Comparison of ENCODE assay signal across 30 cellular contexts in the genomic region with DNA sequence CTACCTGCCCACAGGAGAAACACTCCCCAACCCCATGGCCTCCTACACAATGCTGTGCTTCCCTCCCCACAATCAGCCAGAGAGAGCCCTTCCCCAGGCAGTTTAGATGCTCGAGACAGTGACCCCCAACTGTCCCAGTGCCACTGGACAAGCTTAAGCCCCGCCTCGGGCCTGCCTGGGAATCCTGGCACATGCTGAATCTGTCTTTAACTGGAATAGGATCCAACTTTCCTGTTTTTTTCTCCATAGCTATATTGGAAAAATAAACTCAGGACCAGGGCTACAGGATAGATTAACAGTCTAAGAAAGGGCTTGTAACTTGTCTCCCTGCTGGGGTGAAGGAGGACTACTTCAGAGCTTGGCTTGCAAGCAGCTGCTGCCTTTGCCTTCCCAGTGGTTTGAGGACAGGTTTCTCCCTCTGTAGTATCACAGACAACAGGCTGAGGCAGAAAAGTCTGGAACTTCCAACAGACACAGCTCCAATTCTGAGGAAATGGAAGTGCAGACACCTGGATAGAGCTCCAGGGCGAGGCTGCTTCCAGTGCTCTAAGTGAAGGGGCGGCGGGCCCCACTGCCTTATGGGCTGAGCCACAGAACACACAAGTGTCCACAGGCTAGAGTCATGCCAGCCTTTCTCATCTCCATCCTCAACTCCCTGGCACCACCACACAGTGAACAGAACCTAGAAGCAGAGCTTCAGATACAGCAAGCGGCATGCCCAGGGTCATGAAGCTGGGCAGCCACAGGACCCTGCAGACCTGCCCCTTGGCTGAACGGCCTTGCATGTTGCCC.
"Had no signal": no experiment of that assay in that cellular context is flagged by ENCODE, and none has a peak within 500 bp of the region (broad histone marks: within the 10 kb centered on the region; RNA-seq: fewer than 3 reads in every experiment).

No MANE protein-coding gene starts in this region.

- H3K27ac Mint-ChIP-seq: mesothelial cell of epicardium; naive B cell; natural killer cell; nephron progenitor cell; neural progenitor cell; stimulated activated memory B cell treated with anti-CD40 and anti-IgM and Interleukin-4, amounts not matched to agents 10 μg/mL and 1 μg/mL and 100 μg/mL, for 72 hours had no signal

- H3K36me3 ChIP-seq: left lung, neural progenitor cell, neutrophil, ovary, prostate gland, suprapubic skin, thoracic aorta, tibial artery, upper lobe of right lung had no signal

- H3K27ac ChIP-seq: left lung, neural progenitor cell, neutrophil, ovary, prostate gland, skin epidermis, suprapubic skin, thoracic aorta, tibial artery, upper lobe of right lung had no signal

- H3K4me3 ChIP-seq: left lung, lung, neural progenitor cell, ovary, prostate gland, skin epidermis, suprapubic skin, thoracic aorta, tibial artery, upper lobe of right lung had no signal

- H3K9me3 ChIP-seq: ovary, prostate gland, thoracic aorta, upper lobe of right lung had no signal

- H3K27me3 Mint-ChIP-seq: naive B cell; stimulated activated memory B cell treated with anti-CD40 and anti-IgM and Interleukin-4, amounts not matched to agents 10 μg/mL and 1 μg/mL and 100 μg/mL, for 72 hours had no signal

- ATAC-seq: left colon, left lung, natural killer cell, right cardiac atrium, sciatic nerve, upper lobe of right lung had no signal

- H3K4me1 Mint-ChIP-seq: mesothelial cell of epicardium; natural killer cell; nephron progenitor cell; neural progenitor cell; stimulated activated memory B cell treated with anti-CD40 and anti-IgM and Interleukin-4, amounts not matched to agents 10 μg/mL and 1 μg/mL and 100 μg/mL, for 72 hours had no signal

- H3K4me1 ChIP-seq: left lung, neural progenitor cell, prostate gland, suprapubic skin, tibial artery, upper lobe of right lung had no signal

- H3K36me3 Mint-ChIP-seq: natural killer cell; neural progenitor cell; stimulated activated memory B cell treated with anti-CD40 and anti-IgM and Interleukin-4, amounts not matched to agents 10 μg/mL and 1 μg/mL and 100 μg/mL, for 72 hours had no signal

- DNase-seq: head of caudate nucleus; hypothalamus; left colon; mesendoderm; naive B cell; natural killer cell; nephron progenitor cell; occipital lobe; ovary; retina; stimulated activated CD4-positive, alpha-beta T cell treated with anti-CD3 and anti-CD28 coated beads, Interleukin-12 subunit alpha, Interleukin-12 subunit beta, amount 100 ng/mL, for 4 hours; stimulated activated CD4-positive, alpha-beta T cell treated with anti-CD3 and anti-CD28 coated beads, Interleukin-15, amount 100 ng/mL, for 24 hours; stimulated activated CD4-positive, alpha-beta T cell treated with anti-CD3 and anti-CD28 coated beads, Interleukin-2, amount 100 ng/mL, for 24 hours; stimulated activated CD4-positive, alpha-beta T cell treated with anti-CD3 and anti-CD28 coated beads, Interleukin-4, amount 100 ng/mL, for 24 hours; stimulated activated naive CD4-positive, alpha-beta T cell treated with Interleukin-2 at 50 U/mL for 16 hours; tibial artery; trophoblast cell had no signal

- H3K27me3 ChIP-seq: left lung, neural progenitor cell, neutrophil, ovary, suprapubic skin, tibial artery, upper lobe of right lung had no signal

- H3K4me3 Mint-ChIP-seq: mesothelial cell of epicardium; naive B cell; natural killer cell; nephron progenitor cell; neural progenitor cell; stimulated activated memory B cell treated with anti-CD40 and anti-IgM and Interleukin-4, amounts not matched to agents 10 μg/mL and 1 μg/mL and 100 μg/mL, for 72 hours had no signal
